ENCODE assay signal across 8 cellular contexts in the genomic region with DNA sequence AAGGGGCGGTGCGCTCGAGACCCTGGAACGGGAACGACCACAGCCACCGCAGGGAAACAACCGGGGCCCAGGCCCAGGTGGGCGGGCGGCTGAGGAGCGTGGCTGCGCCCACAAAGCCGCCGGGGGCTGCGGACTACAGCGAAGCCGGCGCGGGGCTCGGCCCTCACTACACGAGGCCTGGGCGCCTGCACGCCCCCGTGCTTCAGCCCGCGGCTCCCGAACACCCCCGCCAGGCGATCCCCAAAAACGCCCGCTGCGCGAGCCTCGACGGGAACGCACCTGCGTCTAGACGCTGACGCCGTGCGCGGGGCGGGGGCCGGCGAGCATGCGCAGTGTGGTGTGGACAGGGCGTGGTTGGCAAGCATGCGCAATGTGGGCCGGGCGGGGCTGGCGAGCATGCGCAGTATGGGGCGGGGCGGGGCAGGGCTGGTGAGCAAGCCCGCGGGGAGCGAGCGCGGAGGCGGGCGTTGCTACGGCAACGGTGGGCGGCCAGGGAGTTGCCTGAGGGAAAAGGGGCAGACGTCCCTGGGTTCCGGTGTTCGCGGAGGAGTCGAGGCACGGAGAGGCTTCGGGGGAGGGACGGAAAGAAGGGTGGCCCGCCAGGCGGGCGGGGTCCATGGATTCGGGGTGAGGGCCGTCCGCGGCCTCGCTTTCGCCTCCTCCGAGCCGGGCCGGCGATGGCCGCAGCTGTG. TPM values are rescaled to one million over a fixed set of nuclear protein-coding genes. Genes with fewer than 3 reads are reported as not detected.
DNase-seq lines count a peak whose midpoint lies in the region; ATAC-seq, FAIRE-seq and TF ChIP-seq lines count a peak whose summit lies in the region.

A gene (plus strand): TSS at position 518 of the 692 bp plus-strand sequence. CDS start 3,104 bp downstream, outside the sequence.

- DNase-seq in DMS79 treated with DMSO at 0.1 percent for 48 hours (lab: John Stamatoyannopoulos, UW) = peak; percentile 69
- peak; percentile 70 to 74 for DNase-seq in Kasumi-1 (lab: John Stamatoyannopoulos, UW)
- peak; percentile 74 to 92 (median 80) for DNase-seq in activated naive CD4-positive, alpha-beta T cell (lab: John Stamatoyannopoulos, UW)
- peak; percentile 92 to 93 for DNase-seq in frontal cortex (ENCODE audit: low spot score in 2 of 2)
- DNase-seq in occipital lobe (lab: John Stamatoyannopoulos, UW) = peak; percentile 88
- peak; percentile 94 to 96 for DNase-seq in suprapubic skin (ENCODE audit: low spot score in 2 of 2)

- no peak for TF ChIP-seq CTCF in suprapubic skin (IDR thresholded peaks at IDR 0.05)

- H3K4me1 ChIP-seq in suprapubic skin = peaks cover 17% of the 10 kb centered on the region

- no peak for FAIRE-seq in frontal cortex (lab: Jason Lieb, UNC)

- peak within 1 kb of the TSS; percentile 74 for H3K27ac ChIP-seq in suprapubic skin

- TF ChIP-seq POLR2A in Raji (IDR thresholded peaks at IDR 0.05; ENCODE audit: insufficient read depth, low read depth, low read length) = peak; percentile 78
- TF ChIP-seq POLR2A in suprapubic skin (IDR thresholded peaks at IDR 0.05) = no peak

- H3K4me3 ChIP-seq in suprapubic skin = peak within 1 kb of the TSS; percentile 78

- 10% methylated on average over 26 of the region's 85 CpGs for WGBS in suprapubic skin

- H3K36me3 ChIP-seq in suprapubic skin = no peaks in the 10 kb centered on the region

- no peaks in the 10 kb centered on the region for H3K9me3 ChIP-seq in suprapubic skin

- TF ChIP-seq EP300 in suprapubic skin (IDR thresholded peaks at IDR 0.05) = no peak

- no peaks in the 10 kb centered on the region for H3K27me3 ChIP-seq in suprapubic skin

- ATAC-seq in GM21737 (IDR thresholded peaks at IDR 0.05; ENCODE audit: unreplicated experiment) = peak; percentile 88

RNA-seq across cellular contexts. Expression of the gene that starts here (rescaled TPM):
- total RNA-seq in frontal cortex (1.2 TPM), occipital lobe (2.2 TPM), suprapubic skin (under 1 TPM in 2 of 4 donors, not detected in 2; 0.29 to 0.32 TPM)

Comparison
In these comparisons a context has a peak if more than half of its experiments do, and no peak if none do; other contexts are left out.
1. Peak in every context shown above with its lines: DNase-seq, ATAC-seq, H3K4me3 ChIP-seq and H3K27ac ChIP-seq.
2. Peak in DNase-seq, H3K4me3 ChIP-seq and H3K27ac ChIP-seq in suprapubic skin; RNA of the gene not detected or under 1 TPM.